In genomic region chr7:2005746-2006145, GRCh38 we compare ENCODE assay signal across 1 cellular context.
TF ChIP-seq lines count a peak whose summit lies in the region.

No MANE protein-coding gene starts in this region.

TF ChIP-seq in IMR-90, 13 proteins besides CTCF, POLR2A, EP300 and RAD21:
- TF ChIP-seq, protein P1, sequence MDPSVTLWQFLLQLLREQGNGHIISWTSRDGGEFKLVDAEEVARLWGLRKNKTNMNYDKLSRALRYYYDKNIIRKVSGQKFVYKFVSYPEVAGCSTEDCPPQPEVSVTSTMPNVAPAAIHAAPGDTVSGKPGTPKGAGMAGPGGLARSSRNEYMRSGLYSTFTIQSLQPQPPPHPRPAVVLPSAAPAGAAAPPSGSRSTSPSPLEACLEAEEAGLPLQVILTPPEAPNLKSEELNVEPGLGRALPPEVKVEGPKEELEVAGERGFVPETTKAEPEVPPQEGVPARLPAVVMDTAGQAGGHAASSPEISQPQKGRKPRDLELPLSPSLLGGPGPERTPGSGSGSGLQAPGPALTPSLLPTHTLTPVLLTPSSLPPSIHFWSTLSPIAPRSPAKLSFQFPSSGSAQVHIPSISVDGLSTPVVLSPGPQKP (IDR thresholded peaks at IDR 0.05; ENCODE audit: borderline replicate concordance, low read depth, low read length) = no peak
- no peak for TF ChIP-seq MAZ (IDR thresholded peaks at IDR 0.05; ENCODE audit: borderline replicate concordance, low read depth, low read length)
- no peak for TF ChIP-seq MAFK (IDR thresholded peaks at IDR 0.05; ENCODE audit: low read depth, low read length)
- no peak for TF ChIP-seq NFE2L2 (IDR thresholded peaks at IDR 0.05; ENCODE audit: low read depth, low read length)
- TF ChIP-seq CEBPB (IDR thresholded peaks at IDR 0.05; ENCODE audit: low read depth, low read length) = no peak
- no peak for TF ChIP-seq RCOR1 (IDR thresholded peaks at IDR 0.05; ENCODE audit: insufficient replicate concordance, low read length)
- TF ChIP-seq FOS (IDR thresholded peaks at IDR 0.05; ENCODE audit: low read depth, low read length) = no peak
- no peak for TF ChIP-seq SMC3 (IDR thresholded peaks at IDR 0.05; ENCODE audit: low read depth, low read length)
- TF ChIP-seq RFX5 (IDR thresholded peaks at IDR 0.05; ENCODE audit: low read depth, low read length) = no peak
- no peak for TF ChIP-seq USF2 (IDR thresholded peaks at IDR 0.05; ENCODE audit: low read depth, low read length)
- no peak for TF ChIP-seq BHLHE40 (IDR thresholded peaks at IDR 0.05; ENCODE audit: low read depth, low read length)
- no peak for TF ChIP-seq MXI1 (IDR thresholded peaks at IDR 0.05; ENCODE audit: borderline replicate concordance, low read depth, low read length)
- TF ChIP-seq CHD1 (IDR thresholded peaks at IDR 0.05; ENCODE audit: low read depth, low read length) = no peak
